In the genomic region with DNA sequence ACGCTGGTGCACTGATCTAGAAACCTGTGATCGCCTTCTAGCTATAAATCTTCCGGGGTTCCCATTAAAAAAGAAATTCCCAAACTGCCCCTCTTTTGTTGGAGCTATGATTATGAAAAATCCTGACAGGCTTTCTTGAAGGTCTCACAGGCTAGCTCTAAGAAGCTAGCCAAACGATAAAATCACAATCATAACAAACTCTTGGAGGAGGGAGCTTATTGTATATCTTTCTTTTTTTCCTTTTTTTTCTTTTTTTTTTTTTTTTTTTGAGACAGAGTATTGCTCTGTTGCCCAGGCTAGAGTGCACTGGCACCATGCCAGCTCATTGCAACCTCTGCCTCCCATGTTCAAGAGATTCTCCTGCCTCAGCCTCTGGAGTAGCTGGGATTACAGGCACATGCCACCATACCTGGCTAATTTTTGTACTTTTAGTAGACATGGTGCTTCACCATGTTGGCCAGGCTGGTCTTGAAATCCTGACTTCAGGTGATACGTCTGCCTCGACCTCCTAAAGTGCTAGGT, we compare ENCODE assay signal across 9 cellular contexts.
A peak's percentile ranks its signal among the peaks of the same experiment; 100 is the strongest.
DNase-seq lines count a peak whose midpoint lies in the region; ATAC-seq and TF ChIP-seq lines count a peak whose summit lies in the region.
"Had no signal": no experiment of that assay in that cellular context is flagged by ENCODE, and none has a peak within 500 bp of the region (broad histone marks: within the 10 kb centered on the region; RNA-seq: fewer than 3 reads in every experiment).

No MANE protein-coding gene starts in this region.

- H3K9ac ChIP-seq in SK-N-SH = peak overlapping the region; percentile 61; the same call in 1 of the 2 replicates

- H3K36me3 ChIP-seq in SK-N-SH (replicated peaks in 1 of 2; ENCODE audit: control insufficient read depth in 1 of 2, insufficient read depth in 2 of 2, low read length in 1 of 2) (no peaks in the 10 kb centered on the region), right atrium auricular region (no peaks in the 10 kb centered on the region), suprapubic skin (no peaks in the 10 kb centered on the region)

- peak overlapping the region; percentile 63 for H3K4me2 ChIP-seq in SK-N-SH

- ATAC-seq in SK-N-SH treated with all-trans-retinoic acid at 6 μM for 48 hours (no peak; the same call in 2 of the 3 replicates), GM19397 (IDR thresholded peaks at IDR 0.05; ENCODE audit: unreplicated experiment) (no peak), HG03457 (IDR thresholded peaks at IDR 0.05; ENCODE audit: unreplicated experiment) (no peak)
- no peak for ATAC-seq in activated CD8-positive, alpha-beta T cell treated with anti-CD3 and anti-CD28 coated beads for 36 hours

- H3K27ac Mint-ChIP-seq in activated CD8-positive, alpha-beta T cell treated with anti-CD3 and anti-CD28 coated beads for 36 hours = peak overlapping the region; percentile 80

- H3F3A ChIP-seq in SK-N-SH (replicated peaks; ENCODE audit: insufficient read depth) = peaks cover 34% of the 10 kb centered on the region

- no peak for TF ChIP-seq EP300 in SK-N-SH (IDR thresholded peaks at IDR 0.05; ENCODE audit: borderline replicate concordance in 1 of 2, low read depth in 1 of 2, low read length in 1 of 2)
- TF ChIP-seq EP300 in suprapubic skin (IDR thresholded peaks at IDR 0.05) = no peak

- H2AFZ ChIP-seq in SK-N-SH (ENCODE audit: low read depth) = no peak overlapping the region

- DNase-seq in SK-N-SH (no peak), right atrium auricular region (ENCODE audit: low spot score) (no peak), suprapubic skin (ENCODE audit: low spot score in 2 of 2) (no peak), epidermal melanocyte (ENCODE audit: insufficient read length, low spot score) (no peak)
- peak; percentile 20 for DNase-seq in activated CD8-positive, alpha-beta T cell treated with anti-CD3 and anti-CD28 coated beads for 36 hours

- TF ChIP-seq POLR2A in suprapubic skin (IDR thresholded peaks at IDR 0.05) = no peak

- peak overlapping the region; percentile 49 for H3K4me3 Mint-ChIP-seq in activated CD8-positive, alpha-beta T cell treated with anti-CD3 and anti-CD28 coated beads for 36 hours

- 41% methylated on average over 6 of the region's 6 CpGs for WGBS in SK-N-SH (ENCODE audit: low lambda C conversion rate)
- WGBS in suprapubic skin = 45% methylated on average over 6 of the region's 6 CpGs

- peaks cover 1% of the 10 kb centered on the region for H3K9me3 Mint-ChIP-seq in activated CD8-positive, alpha-beta T cell treated with anti-CD3 and anti-CD28 coated beads for 36 hours

- H3K4me3 ChIP-seq in SK-N-SH (ENCODE audit: low read depth in 2 of 2, low read length in 1 of 2) (peak overlapping the region in 1 of 2 experiments; percentile 40; a peak in 2 of 4 replicates), right atrium auricular region (no peak overlapping the region), suprapubic skin (no peak overlapping the region)

- POLR2A ChIA-PET in SK-N-SH (lab: Yijun Ruan, JAX) = no interaction called here
- POLR2A ChIA-PET in activated CD8-positive, alpha-beta T cell treated with anti-CD3 and anti-CD28 coated beads for 36 hours (lab: Charles Lee) = interaction anchor here (0.6 to 1.0 kb wide), 3 partner anchors 54 to 325 kb away, joined by 3 to 4 read pairs (median 3); no protein-coding TSS in a partner anchor

- TF ChIP-seq RAD21 in SK-N-SH (IDR thresholded peaks at IDR 0.05; ENCODE audit: low read length) = no peak

- H3K27me3 Mint-ChIP-seq in activated CD8-positive, alpha-beta T cell treated with anti-CD3 and anti-CD28 coated beads for 36 hours = no peaks in the 10 kb centered on the region

- no peaks in the 10 kb centered on the region for H3K9me3 ChIP-seq in SK-N-SH
- H3K9me3 ChIP-seq in right atrium auricular region = no peaks in the 10 kb centered on the region
- no peaks in the 10 kb centered on the region for H3K9me3 ChIP-seq in suprapubic skin

- H3K9me2 ChIP-seq in SK-N-SH = no peaks in the 10 kb centered on the region

- H4K20me1 ChIP-seq in SK-N-SH (ENCODE audit: insufficient read depth) = no peaks in the 10 kb centered on the region

- H3K4me1 ChIP-seq in SK-N-SH (ENCODE audit: control insufficient read depth in 1 of 2, insufficient read depth in 2 of 2, low read depth in 1 of 2, low read length in 1 of 2) = peaks cover 3 to 42% of the 10 kb centered on the region in 2 experiments; a peak in 3 of 4 replicates
- peaks cover 0 to 34% of the 10 kb centered on the region in 2 donors for H3K4me1 ChIP-seq in right atrium auricular region
- H3K4me1 ChIP-seq in suprapubic skin = peaks cover 35% of the 10 kb centered on the region

- H3K27ac ChIP-seq in SK-N-SH (ENCODE audit: low read depth in 2 of 2, low read length in 1 of 2) = peak overlapping the region in 1 of 2 experiments; percentile 94; a peak in 2 of 4 replicates
- peak overlapping the region; percentile 4 to 55 for H3K27ac ChIP-seq in right atrium auricular region
- H3K27ac ChIP-seq in suprapubic skin = peak overlapping the region; percentile 66
- H3K27ac ChIP-seq: VCaP had no signal

- peaks cover 48% of the 10 kb centered on the region for H3K4me1 Mint-ChIP-seq in activated CD8-positive, alpha-beta T cell treated with anti-CD3 and anti-CD28 coated beads for 36 hours (ENCODE audit: low read depth)

- intact Hi-C loops in activated CD8-positive, alpha-beta T cell treated with anti-CD3 and anti-CD28 coated beads for 36 hours (cut with micrococcal nuclease) = no loop called here

- no peaks in the 10 kb centered on the region for H3K36me3 Mint-ChIP-seq in activated CD8-positive, alpha-beta T cell treated with anti-CD3 and anti-CD28 coated beads for 36 hours (ENCODE audit: low read depth)

- H3K79me2 ChIP-seq in SK-N-SH (ENCODE audit: insufficient read depth) = peaks cover 51% of the 10 kb centered on the region

- no peaks in the 10 kb centered on the region for H3K27me3 ChIP-seq in SK-N-SH (ENCODE audit: insufficient read depth)
- no peaks in the 10 kb centered on the region for H3K27me3 ChIP-seq in right atrium auricular region
- no peaks in the 10 kb centered on the region for H3K27me3 ChIP-seq in suprapubic skin

- TF ChIP-seq CTCF in SK-N-SH (IDR thresholded peaks at IDR 0.05) = no peak
- no peak for TF ChIP-seq CTCF in activated CD8-positive, alpha-beta T cell treated with anti-CD3 and anti-CD28 coated beads for 36 hours (IDR thresholded peaks at IDR 0.05)
- TF ChIP-seq CTCF in right atrium auricular region (IDR thresholded peaks at IDR 0.05) = no peak
- TF ChIP-seq CTCF in suprapubic skin (IDR thresholded peaks at IDR 0.05) = no peak

- CTCF ChIA-PET in SK-N-SH (lab: Yijun Ruan, JAX) = interaction anchor here (1.5 kb wide), 1 partner anchor 12 kb away, joined by 4 read pairs; no protein-coding TSS in a partner anchor
- CTCF ChIA-PET in activated CD8-positive, alpha-beta T cell treated with anti-CD3 and anti-CD28 coated beads for 36 hours (lab: Charles Lee) = interaction anchor here (0.8 to 2.5 kb wide), 4 partner anchors 17 to 320 kb away, joined by 4 to 12 read pairs (median 4); no protein-coding TSS in a partner anchor

TF ChIP-seq in SK-N-SH, 30 proteins besides CTCF, POLR2A, EP300 and RAD21:
- TF ChIP-seq CHD2 (IDR thresholded peaks at IDR 0.05; ENCODE audit: low read length, partially characterized antibody) (no peak), NFIC (IDR thresholded peaks at IDR 0.05; ENCODE audit: borderline replicate concordance) (peak; percentile 56; the same call in 1 of the 2 replicates)

TF ChIP-seq in SK-N-SH treated with all-trans-retinoic acid at 6 μM for 48 hours, 23 proteins besides CTCF, POLR2A, EP300 and RAD21:
- TF ChIP-seq ISL1 (CRISPR knock-in tag; IDR thresholded peaks at IDR 0.05) (no peak), GLIS3 (CRISPR knock-in tag; IDR thresholded peaks at IDR 0.05) (no peak)
